ENCODE assay signal across 33 cellular contexts in genomic region chr14:31622060-31622459, GRCh38.
A peak's percentile ranks its signal among the peaks of the same experiment; 100 is the strongest.
DNase-seq lines count a peak whose midpoint lies in the region; ATAC-seq, FAIRE-seq and TF ChIP-seq lines count a peak whose summit lies in the region.
"Had no signal": no experiment of that assay in that cellular context is flagged by ENCODE, and none has a peak within 500 bp of the region (broad histone marks: within the 10 kb centered on the region; RNA-seq: fewer than 3 reads in every experiment).

No MANE protein-coding gene starts in this region.

- DNase-seq in HepG2 (ENCODE audit: low spot score) (no peak), right lobe of liver (no peak), endothelial cell (ENCODE audit: low spot score) (no peak), superior temporal gyrus (ENCODE audit: extremely low spot score) (no peak)
- DNase-seq: 8988T; ACHN; AML-193; BE2C; C1 segment of cervical spinal cord; Caco-2; Calu3; CD4-positive, alpha-beta memory T cell; CD4-positive, alpha-beta T cell; CD4-positive, CD25-positive, alpha-beta regulatory T cell; CD8-positive, alpha-beta memory T cell; CD8-positive, alpha-beta T cell; COR-L47; DMS 273 treated with DMSO at 0.1 percent for 48 hours; DMS153; DMS53; DMS79; DMS79 treated with DMSO at 0.1 percent for 48 hours; DND-41; EL had no signal

- H3K27me3 ChIP-seq in HepG2 (ENCODE audit: control insufficient read depth in 1 of 2, insufficient read depth in 2 of 2, low read length in 2 of 2) = no peaks in the 10 kb centered on the region
- H3K27me3 ChIP-seq in right lobe of liver = no peaks in the 10 kb centered on the region
- H3K27me3 ChIP-seq: BE2C; BLaER1; BLaER1 treated with 17β-estradiol and CSF1 and Interleukin-3, amounts not matched to agents 10 nM and 100 nM had no signal

- peaks cover 7% of the 10 kb centered on the region for H3K27me3 Mint-ChIP-seq in endothelial cell (ENCODE audit: unreplicated experiment)
- H3K27me3 Mint-ChIP-seq: B cell; CD4-positive, alpha-beta memory T cell; CD4-positive, alpha-beta T cell; CD4-positive, CD25-positive, alpha-beta regulatory T cell; CD8-positive, alpha-beta memory T cell had no signal

- no peak for FAIRE-seq in HepG2 (lab: Jason Lieb, UNC)
- FAIRE-seq: A204.1, A549, D721Med had no signal

- no TSS peak for BruUV-seq in HepG2 (replicated peaks; lab: Mats Ljungman, UMichigan)

- CTCF ChIA-PET in HepG2 (lab: Yijun Ruan, JAX; ENCODE audit: low intra/inter-chr PET ratio, low total read pairs) = no interaction called here

- ATAC-seq in HepG2 (no peak), right lobe of liver (no peak)
- ATAC-seq: A549; CD8-positive, alpha-beta T cell had no signal

- no peak for TF ChIP-seq RAD21 in HepG2 (CRISPR knock-in tag; IDR thresholded peaks at IDR 0.05)

- H3K36me3 ChIP-seq in HepG2 (replicated peaks in 1 of 2; ENCODE audit: control insufficient read depth in 1 of 2, insufficient read depth in 2 of 2, low read length in 2 of 2) = peaks cover 4 to 10% of the 10 kb centered on the region in 2 experiments; a peak in 3 of 5 replicates
- H3K36me3 ChIP-seq in right lobe of liver = no peaks in the 10 kb centered on the region
- H3K36me3 ChIP-seq: BE2C had no signal

- 91% methylated on average over 5 of the region's 5 CpGs for WGBS in HepG2 (ENCODE audit: low lambda C conversion rate)
- 91% methylated on average over 5 of the region's 5 CpGs for WGBS in right lobe of liver (ENCODE audit: insufficient coverage, low coverage, low lambda C conversion rate, missing lambda C conversion rate)

- in situ Hi-C loops in HepG2 (cut with HindIII; ENCODE audit: extremely low pct_ligation_motif_present, low pct_unique_long_range_greater_than_20kb) = no loop called here

- peaks cover 24% of the 10 kb centered on the region for H3K9me3 Mint-ChIP-seq in endothelial cell (ENCODE audit: unreplicated experiment)

- H4K20me1 ChIP-seq in HepG2 (ENCODE audit: insufficient read depth, low read length) = no peaks in the 10 kb centered on the region
- H4K20me1 ChIP-seq: BLaER1; BLaER1 treated with 17β-estradiol and CSF1 and Interleukin-3, amounts not matched to agents 10 nM and 100 nM had no signal

- no peak overlapping the region for H3K4me3 ChIP-seq in HepG2 (replicated peaks in 1 of 3; ENCODE audit: insufficient read depth in 1 of 3, low read depth in 2 of 3, low read length in 3 of 3)
- no peak overlapping the region for H3K4me3 ChIP-seq in right lobe of liver
- H3K4me3 ChIP-seq: A549; BLaER1; BLaER1 treated with 17β-estradiol and CSF1 and Interleukin-3, amounts not matched to agents 10 nM and 100 nM had no signal

- H3K4me1 ChIP-seq in HepG2 (ENCODE audit: insufficient read depth, low read length) = peaks cover 36% of the 10 kb centered on the region
- peaks cover 0 to 5% (median 0%) of the 10 kb centered on the region in 4 donors for H3K4me1 ChIP-seq in right lobe of liver
- H3K4me1 ChIP-seq: A549; BE2C; BLaER1; BLaER1 treated with 17β-estradiol and CSF1 and Interleukin-3, amounts not matched to agents 10 nM and 100 nM; Caco-2 had no signal

- peaks cover 27% of the 10 kb centered on the region for H3K36me3 Mint-ChIP-seq in endothelial cell (ENCODE audit: low read depth, unreplicated experiment)

- H3K27ac Mint-ChIP-seq in endothelial cell (ENCODE audit: unreplicated experiment) = no peak overlapping the region
- H3K27ac Mint-ChIP-seq: B cell; CD14-positive monocyte; CD4-positive, alpha-beta memory T cell; CD4-positive, alpha-beta T cell; CD4-positive, CD25-positive, alpha-beta regulatory T cell; CD8-positive, alpha-beta memory T cell; CD8-positive, alpha-beta T cell had no signal

- no peak for TF ChIP-seq CTCF in HepG2 (CRISPR knock-in tag; IDR thresholded peaks at IDR 0.05)
- no peak for TF ChIP-seq CTCF in right lobe of liver (IDR thresholded peaks at IDR 0.05)
- no peak for TF ChIP-seq CTCF in endothelial cell (IDR thresholded peaks at IDR 0.05; ENCODE audit: unreplicated experiment)

- no peaks in the 10 kb centered on the region for H3K4me1 Mint-ChIP-seq in endothelial cell (ENCODE audit: unreplicated experiment)
- H3K4me1 Mint-ChIP-seq: CD14-positive monocyte had no signal

- peak overlapping the region; percentile 59 for H3K4me3 Mint-ChIP-seq in endothelial cell (ENCODE audit: unreplicated experiment)
- H3K4me3 Mint-ChIP-seq: B cell; CD14-positive monocyte; CD4-positive, alpha-beta T cell; CD8-positive, alpha-beta memory T cell; CD8-positive, alpha-beta T cell had no signal

- POLR2A ChIA-PET in HepG2 (lab: Yijun Ruan, JAX) = no interaction called here

- H3K9me3 ChIP-seq in HepG2 (ENCODE audit: low read length) = peaks cover 33% of the 10 kb centered on the region
- no peaks in the 10 kb centered on the region for H3K9me3 ChIP-seq in right lobe of liver
- H3K9me3 ChIP-seq: BE2C had no signal

- H3K79me2 ChIP-seq in HepG2 (ENCODE audit: insufficient read depth, low read length) = no peaks in the 10 kb centered on the region

- no peak overlapping the region for H3K4me2 ChIP-seq in HepG2 (ENCODE audit: low read depth, low read length)
- H3K4me2 ChIP-seq: A549; BLaER1; BLaER1 treated with 17β-estradiol and CSF1 and Interleukin-3, amounts not matched to agents 10 nM and 100 nM had no signal

- H3K27ac ChIP-seq in HepG2 (ENCODE audit: extremely low read length, insufficient read depth, low read length) (no peak overlapping the region), right lobe of liver (no peak overlapping the region)
- H3K27ac ChIP-seq: 22Rv1; A549; BLaER1; BLaER1 treated with 17β-estradiol and CSF1 and Interleukin-3, amounts not matched to agents 10 nM and 100 nM; C4-2B had no signal

- TF ChIP-seq POLR2A in HepG2 (IDR thresholded peaks at IDR 0.05; ENCODE audit: insufficient read depth in 1 of 2, low read depth in 2 of 2, low read length in 2 of 2) = no peak
- TF ChIP-seq POLR2A in right lobe of liver (IDR thresholded peaks at IDR 0.05) = no peak

- TF ChIP-seq EP300 in HepG2 (IDR thresholded peaks at IDR 0.05; ENCODE audit: low read depth in 2 of 2, low read length in 2 of 2) (no peak), HepG2 (CRISPR knock-in tag; IDR thresholded peaks at IDR 0.05; ENCODE audit: borderline replicate concordance) (no peak)

- no peak overlapping the region for H2AFZ ChIP-seq in HepG2 (ENCODE audit: low read length)

- H3K9ac ChIP-seq in HepG2 (ENCODE audit: insufficient read depth, low read depth, low read length) = no peak overlapping the region
- H3K9ac ChIP-seq: BLaER1; BLaER1 treated with 17β-estradiol and CSF1 and Interleukin-3, amounts not matched to agents 10 nM and 100 nM had no signal

- intact Hi-C loops in HepG2 (cut with micrococcal nuclease; ENCODE audit: unreplicated experiment) (no loop called here), right lobe of liver (cut with DNase I) (no loop called here)

TF ChIP-seq in HepG2, 621 proteins besides CTCF, POLR2A, EP300 and RAD21:
- TF ChIP-seq ZNF841 (CRISPR knock-in tag; IDR thresholded peaks at IDR 0.05; ENCODE audit: borderline replicate concordance) (peak; percentile 98; the same call in 1 of the 2 replicates), ZNF609 (CRISPR knock-in tag; IDR thresholded peaks at IDR 0.05; ENCODE audit: borderline replicate concordance) (no peak)
